1 cellular context compared by ENCODE assay signal in genomic region chr5:171882118-171882517, GRCh38.
TF ChIP-seq lines count a peak whose summit lies in the region.

No MANE protein-coding gene starts in this region.

TF ChIP-seq in WTC11, 78 proteins besides CTCF, POLR2A, EP300 and RAD21 (continued from another document):
- TF ChIP-seq ZNF219 (CRISPR knock-in tag; IDR thresholded peaks at IDR 0.05; ENCODE audit: borderline replicate concordance), result no peak
- TF ChIP-seq ATF1 (CRISPR knock-in tag; IDR thresholded peaks at IDR 0.05), result no peak
- no peak for TF ChIP-seq ATF6 (CRISPR knock-in tag; IDR thresholded peaks at IDR 0.05)
